Comparison of ENCODE assay signal across 1 cellular context in the genomic region with DNA sequence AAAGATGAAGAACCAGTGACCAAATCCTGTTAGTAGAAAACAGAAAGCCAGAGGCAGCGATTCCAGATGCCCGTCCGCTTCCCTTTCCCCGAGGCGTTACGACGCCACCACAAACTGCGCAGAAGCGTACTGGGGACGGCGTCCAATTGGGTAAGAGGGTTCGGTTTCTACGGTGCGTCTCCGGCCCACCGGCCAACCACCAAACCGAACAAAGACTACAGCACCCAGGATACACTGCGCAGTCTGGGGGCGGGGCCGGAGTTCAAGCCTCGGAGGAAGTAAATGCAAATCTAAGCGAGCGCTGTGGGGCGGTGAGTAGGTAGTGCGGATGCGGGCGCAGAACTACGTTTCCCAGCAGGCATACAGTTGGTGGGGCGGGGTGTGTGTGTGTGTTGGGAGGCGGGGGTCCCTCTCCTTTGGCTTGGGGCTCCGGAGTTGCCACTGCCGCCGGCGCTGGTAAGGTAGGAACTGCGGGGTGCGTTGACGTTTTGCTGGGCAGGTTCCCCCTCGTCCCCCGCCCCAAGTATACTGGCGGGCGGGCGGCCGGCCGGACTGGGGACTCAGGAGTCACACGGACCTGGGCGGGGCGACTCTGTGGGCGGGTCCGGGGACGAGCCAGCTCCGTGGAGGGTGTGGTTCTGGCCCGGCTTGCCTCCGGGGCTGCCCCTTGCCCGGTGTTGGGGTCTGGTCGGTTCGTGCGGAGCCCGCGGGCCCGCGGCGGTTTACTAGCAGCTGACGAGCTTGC.
TF ChIP-seq lines count a peak whose summit lies in the region.

A gene with protein sequence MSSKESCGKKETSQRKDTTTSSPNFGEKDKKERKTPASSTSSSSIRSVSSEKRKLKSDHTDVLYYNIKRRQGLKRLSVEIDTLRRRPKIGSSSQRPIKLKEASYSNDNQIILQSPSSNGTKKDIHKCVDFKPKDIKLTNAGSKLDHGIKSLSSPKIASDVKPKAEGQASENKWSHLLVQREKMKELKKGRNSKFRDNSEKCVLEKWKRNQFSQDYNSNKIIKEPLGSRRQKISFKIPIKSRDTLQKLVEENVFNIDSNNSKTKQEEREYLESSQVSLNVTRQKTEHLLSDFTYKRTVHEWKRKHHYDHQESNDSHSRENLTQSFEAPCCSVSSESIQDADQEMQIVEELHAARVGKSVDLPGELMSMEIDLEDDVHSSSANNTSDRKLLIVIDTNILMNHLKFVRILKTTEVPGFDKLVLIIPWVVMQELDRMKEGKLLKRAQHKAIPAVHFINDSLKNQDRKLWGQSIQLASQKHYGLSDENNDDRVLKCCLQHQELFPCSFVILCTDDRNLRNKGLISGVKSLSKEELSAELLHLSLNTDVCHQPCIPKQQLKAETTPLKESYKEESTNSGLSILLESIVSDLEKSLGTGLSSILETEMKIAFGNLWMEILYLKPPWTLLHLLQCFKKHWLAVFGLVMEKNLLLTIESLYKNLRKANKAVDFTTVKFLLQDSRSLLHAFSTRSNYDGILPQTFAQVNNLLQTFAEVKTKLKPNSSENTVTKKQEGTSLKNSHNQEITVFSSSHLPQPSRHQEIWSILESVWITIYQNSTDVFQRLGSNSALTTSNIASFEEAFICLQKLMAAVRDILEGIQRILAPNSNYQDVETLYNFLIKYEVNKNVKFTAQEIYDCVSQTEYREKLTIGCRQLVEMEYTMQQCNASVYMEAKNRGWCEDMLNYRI (plus strand): TSS at position 314 of the 745 bp plus-strand sequence. CDS start 3,675 bp downstream, outside the sequence.
Gene TRMT1L (minus strand): TSS at position 100 of the 745 bp plus-strand sequence. CDS start 241 bp downstream, outside the sequence.

TF ChIP-seq in K562, 482 proteins besides CTCF, POLR2A, EP300 and RAD21 (continued from another document and continues in another):
- TF ChIP-seq, protein P1, sequence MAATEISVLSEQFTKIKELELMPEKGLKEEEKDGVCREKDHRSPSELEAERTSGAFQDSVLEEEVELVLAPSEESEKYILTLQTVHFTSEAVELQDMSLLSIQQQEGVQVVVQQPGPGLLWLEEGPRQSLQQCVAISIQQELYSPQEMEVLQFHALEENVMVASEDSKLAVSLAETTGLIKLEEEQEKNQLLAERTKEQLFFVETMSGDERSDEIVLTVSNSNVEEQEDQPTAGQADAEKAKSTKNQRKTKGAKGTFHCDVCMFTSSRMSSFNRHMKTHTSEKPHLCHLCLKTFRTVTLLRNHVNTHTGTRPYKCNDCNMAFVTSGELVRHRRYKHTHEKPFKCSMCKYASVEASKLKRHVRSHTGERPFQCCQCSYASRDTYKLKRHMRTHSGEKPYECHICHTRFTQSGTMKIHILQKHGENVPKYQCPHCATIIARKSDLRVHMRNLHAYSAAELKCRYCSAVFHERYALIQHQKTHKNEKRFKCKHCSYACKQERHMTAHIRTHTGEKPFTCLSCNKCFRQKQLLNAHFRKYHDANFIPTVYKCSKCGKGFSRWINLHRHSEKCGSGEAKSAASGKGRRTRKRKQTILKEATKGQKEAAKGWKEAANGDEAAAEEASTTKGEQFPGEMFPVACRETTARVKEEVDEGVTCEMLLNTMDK (IDR thresholded peaks at IDR 0.05; ENCODE audit: borderline replicate concordance, insufficient read depth, low read depth, low read length, poor library complexity, severe bottlenecking): no peak
- peak in 1 of 2 experiments; percentile 54; a peak in 1 of 4 replicates for TF ChIP-seq SRF (CRISPR knock-in tag; IDR thresholded peaks at IDR 0.05)
- peak; percentile 82 for TF ChIP-seq TAF1 (IDR thresholded peaks at IDR 0.05; ENCODE audit: control insufficient read depth, extremely low read depth, insufficient read depth, low read length, severe bottlenecking)
- TF ChIP-seq CBX5 (IDR thresholded peaks at IDR 0.05; ENCODE audit: borderline replicate concordance, low read depth): 0 out of 2 replicates have a peak, but pooled peaks have one; percentile 7
- TF ChIP-seq HINFP (tag; conservative IDR thresholded peaks at IDR 0.05; ENCODE audit: low read depth): no peak
- TF ChIP-seq SMARCB1 (IDR thresholded peaks at IDR 0.05; ENCODE audit: insufficient read length, low read depth): no peak
- TF ChIP-seq, protein P2, sequence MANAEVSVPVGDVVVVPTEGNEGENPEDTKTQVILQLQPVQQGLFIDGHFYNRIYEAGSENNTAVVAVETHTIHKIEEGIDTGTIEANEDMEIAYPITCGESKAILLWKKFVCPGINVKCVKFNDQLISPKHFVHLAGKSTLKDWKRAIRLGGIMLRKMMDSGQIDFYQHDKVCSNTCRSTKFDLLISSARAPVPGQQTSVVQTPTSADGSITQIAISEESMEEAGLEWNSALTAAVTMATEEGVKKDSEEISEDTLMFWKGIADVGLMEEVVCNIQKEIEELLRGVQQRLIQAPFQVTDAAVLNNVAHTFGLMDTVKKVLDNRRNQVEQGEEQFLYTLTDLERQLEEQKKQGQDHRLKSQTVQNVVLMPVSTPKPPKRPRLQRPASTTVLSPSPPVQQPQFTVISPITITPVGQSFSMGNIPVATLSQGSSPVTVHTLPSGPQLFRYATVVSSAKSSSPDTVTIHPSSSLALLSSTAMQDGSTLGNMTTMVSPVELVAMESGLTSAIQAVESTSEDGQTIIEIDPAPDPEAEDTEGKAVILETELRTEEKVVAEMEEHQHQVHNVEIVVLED (CRISPR knock-in tag; IDR thresholded peaks at IDR 0.05): peak; percentile 77; the same call in 1 of the 2 replicates
- TF ChIP-seq CEBPG (CRISPR knock-in tag; IDR thresholded peaks at IDR 0.05): peak; percentile 77
- TF ChIP-seq CEBPG (tag; conservative IDR thresholded peaks at IDR 0.05 in 1 of 2, IDR thresholded peaks at IDR 0.05 in 1 of 2): peak in 1 of 2 experiments; percentile 61; a peak in 2 of 4 replicates
- TF ChIP-seq, protein P3, sequence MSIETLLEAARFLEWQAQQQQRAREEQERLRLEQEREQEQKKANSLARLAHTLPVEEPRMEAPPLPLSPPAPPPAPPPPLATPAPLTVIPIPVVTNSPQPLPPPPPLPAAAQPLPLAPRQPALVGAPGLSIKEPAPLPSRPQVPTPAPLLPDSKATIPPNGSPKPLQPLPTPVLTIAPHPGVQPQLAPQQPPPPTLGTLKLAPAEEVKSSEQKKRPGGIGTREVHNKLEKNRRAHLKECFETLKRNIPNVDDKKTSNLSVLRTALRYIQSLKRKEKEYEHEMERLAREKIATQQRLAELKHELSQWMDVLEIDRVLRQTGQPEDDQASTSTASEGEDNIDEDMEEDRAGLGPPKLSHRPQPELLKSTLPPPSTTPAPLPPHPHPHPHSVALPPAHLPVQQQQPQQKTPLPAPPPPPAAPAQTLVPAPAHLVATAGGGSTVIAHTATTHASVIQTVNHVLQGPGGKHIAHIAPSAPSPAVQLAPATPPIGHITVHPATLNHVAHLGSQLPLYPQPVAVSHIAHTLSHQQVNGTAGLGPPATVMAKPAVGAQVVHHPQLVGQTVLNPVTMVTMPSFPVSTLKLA (conservative IDR thresholded peaks at IDR 0.05): peak; percentile 76 to 89
- TF ChIP-seq NR3C1 (CRISPR knock-in tag; IDR thresholded peaks at IDR 0.05): no peak
- TF ChIP-seq SP2 (IDR thresholded peaks at IDR 0.05; ENCODE audit: extremely low read depth, low read depth, low read length, poor library complexity, severe bottlenecking): no peak
- TF ChIP-seq HEY1 (CRISPR knock-in tag; IDR thresholded peaks at IDR 0.05; ENCODE audit: borderline replicate concordance): no peak
- no peak for TF ChIP-seq TAL1 (IDR thresholded peaks at IDR 0.05)
- TF ChIP-seq, protein P4, sequence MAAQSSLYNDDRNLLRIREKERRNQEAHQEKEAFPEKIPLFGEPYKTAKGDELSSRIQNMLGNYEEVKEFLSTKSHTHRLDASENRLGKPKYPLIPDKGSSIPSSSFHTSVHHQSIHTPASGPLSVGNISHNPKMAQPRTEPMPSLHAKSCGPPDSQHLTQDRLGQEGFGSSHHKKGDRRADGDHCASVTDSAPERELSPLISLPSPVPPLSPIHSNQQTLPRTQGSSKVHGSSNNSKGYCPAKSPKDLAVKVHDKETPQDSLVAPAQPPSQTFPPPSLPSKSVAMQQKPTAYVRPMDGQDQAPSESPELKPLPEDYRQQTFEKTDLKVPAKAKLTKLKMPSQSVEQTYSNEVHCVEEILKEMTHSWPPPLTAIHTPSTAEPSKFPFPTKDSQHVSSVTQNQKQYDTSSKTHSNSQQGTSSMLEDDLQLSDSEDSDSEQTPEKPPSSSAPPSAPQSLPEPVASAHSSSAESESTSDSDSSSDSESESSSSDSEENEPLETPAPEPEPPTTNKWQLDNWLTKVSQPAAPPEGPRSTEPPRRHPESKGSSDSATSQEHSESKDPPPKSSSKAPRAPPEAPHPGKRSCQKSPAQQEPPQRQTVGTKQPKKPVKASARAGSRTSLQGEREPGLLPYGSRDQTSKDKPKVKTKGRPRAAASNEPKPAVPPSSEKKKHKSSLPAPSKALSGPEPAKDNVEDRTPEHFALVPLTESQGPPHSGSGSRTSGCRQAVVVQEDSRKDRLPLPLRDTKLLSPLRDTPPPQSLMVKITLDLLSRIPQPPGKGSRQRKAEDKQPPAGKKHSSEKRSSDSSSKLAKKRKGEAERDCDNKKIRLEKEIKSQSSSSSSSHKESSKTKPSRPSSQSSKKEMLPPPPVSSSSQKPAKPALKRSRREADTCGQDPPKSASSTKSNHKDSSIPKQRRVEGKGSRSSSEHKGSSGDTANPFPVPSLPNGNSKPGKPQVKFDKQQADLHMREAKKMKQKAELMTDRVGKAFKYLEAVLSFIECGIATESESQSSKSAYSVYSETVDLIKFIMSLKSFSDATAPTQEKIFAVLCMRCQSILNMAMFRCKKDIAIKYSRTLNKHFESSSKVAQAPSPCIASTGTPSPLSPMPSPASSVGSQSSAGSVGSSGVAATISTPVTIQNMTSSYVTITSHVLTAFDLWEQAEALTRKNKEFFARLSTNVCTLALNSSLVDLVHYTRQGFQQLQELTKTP (IDR thresholded peaks at IDR 0.05; ENCODE audit: low read depth in 1 of 2, partially characterized antibody in 2 of 2): peak in 1 of 2 experiments; percentile 94
- peak; percentile 58 for TF ChIP-seq CEBPB (tag; IDR thresholded peaks at IDR 0.05)
- TF ChIP-seq SIN3A (IDR thresholded peaks at IDR 0.05; ENCODE audit: borderline replicate concordance in 2 of 2, control insufficient read depth in 1 of 2, low read depth in 2 of 2, low read length in 2 of 2): peak; percentile 52 to 75; a peak in 3 of 4 replicates
- TF ChIP-seq BMI1 (IDR thresholded peaks at IDR 0.05; ENCODE audit: low read length): no peak
- no peak for TF ChIP-seq ATF1 (CRISPR knock-in tag; IDR thresholded peaks at IDR 0.05)
- peak; percentile 91 for TF ChIP-seq ATF1 (tag; IDR thresholded peaks at IDR 0.05)
- no peak for TF ChIP-seq NFIX (CRISPR knock-in tag; IDR thresholded peaks at IDR 0.05; ENCODE audit: low read depth)
- peak; percentile 33; the same call in 1 of the 2 replicates for TF ChIP-seq HBP1 (CRISPR knock-in tag; IDR thresholded peaks at IDR 0.05)
- TF ChIP-seq WHSC1 (IDR thresholded peaks at IDR 0.05; ENCODE audit: low read length): no peak
- TF ChIP-seq, protein P5, sequence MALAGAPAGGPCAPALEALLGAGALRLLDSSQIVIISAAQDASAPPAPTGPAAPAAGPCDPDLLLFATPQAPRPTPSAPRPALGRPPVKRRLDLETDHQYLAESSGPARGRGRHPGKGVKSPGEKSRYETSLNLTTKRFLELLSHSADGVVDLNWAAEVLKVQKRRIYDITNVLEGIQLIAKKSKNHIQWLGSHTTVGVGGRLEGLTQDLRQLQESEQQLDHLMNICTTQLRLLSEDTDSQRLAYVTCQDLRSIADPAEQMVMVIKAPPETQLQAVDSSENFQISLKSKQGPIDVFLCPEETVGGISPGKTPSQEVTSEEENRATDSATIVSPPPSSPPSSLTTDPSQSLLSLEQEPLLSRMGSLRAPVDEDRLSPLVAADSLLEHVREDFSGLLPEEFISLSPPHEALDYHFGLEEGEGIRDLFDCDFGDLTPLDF (CRISPR knock-in tag; IDR thresholded peaks at IDR 0.05): peak; percentile 25; the same call in 1 of the 2 replicates
- TF ChIP-seq ZNF24 (IDR thresholded peaks at IDR 0.05): no peak
- TF ChIP-seq BCOR (IDR thresholded peaks at IDR 0.05): no peak
- TF ChIP-seq, protein P6, sequence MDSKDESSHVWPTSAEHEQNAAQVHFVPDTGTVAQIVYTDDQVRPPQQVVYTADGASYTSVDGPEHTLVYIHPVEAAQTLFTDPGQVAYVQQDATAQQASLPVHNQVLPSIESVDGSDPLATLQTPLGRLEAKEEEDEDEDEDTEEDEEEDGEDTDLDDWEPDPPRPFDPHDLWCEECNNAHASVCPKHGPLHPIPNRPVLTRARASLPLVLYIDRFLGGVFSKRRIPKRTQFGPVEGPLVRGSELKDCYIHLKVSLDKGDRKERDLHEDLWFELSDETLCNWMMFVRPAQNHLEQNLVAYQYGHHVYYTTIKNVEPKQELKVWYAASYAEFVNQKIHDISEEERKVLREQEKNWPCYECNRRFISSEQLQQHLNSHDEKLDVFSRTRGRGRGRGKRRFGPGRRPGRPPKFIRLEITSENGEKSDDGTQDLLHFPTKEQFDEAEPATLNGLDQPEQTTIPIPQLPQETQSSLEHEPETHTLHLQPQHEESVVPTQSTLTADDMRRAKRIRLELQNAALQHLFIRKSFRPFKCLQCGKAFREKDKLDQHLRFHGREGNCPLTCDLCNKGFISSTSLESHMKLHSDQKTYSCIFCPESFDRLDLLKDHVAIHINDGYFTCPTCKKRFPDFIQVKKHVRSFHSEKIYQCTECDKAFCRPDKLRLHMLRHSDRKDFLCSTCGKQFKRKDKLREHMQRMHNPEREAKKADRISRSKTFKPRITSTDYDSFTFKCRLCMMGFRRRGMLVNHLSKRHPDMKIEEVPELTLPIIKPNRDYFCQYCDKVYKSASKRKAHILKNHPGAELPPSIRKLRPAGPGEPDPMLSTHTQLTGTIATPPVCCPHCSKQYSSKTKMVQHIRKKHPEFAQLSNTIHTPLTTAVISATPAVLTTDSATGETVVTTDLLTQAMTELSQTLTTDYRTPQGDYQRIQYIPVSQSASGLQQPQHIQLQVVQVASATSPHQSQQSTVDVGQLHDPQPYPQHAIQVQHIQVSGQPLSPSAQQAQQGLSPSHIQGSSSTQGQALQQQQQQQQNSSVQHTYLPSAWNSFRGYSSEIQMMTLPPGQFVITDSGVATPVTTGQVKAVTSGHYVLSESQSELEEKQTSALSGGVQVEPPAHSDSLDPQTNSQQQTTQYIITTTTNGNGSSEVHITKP (IDR thresholded peaks at IDR 0.05; ENCODE audit: partially characterized antibody): peak; percentile 75
- no peak for TF ChIP-seq RBM22 (IDR thresholded peaks at IDR 0.05; ENCODE audit: low read depth, low read length, poor library complexity, severe bottlenecking)
- TF ChIP-seq PHTF2 (CRISPR knock-in tag; IDR thresholded peaks at IDR 0.05): no peak
- no peak for TF ChIP-seq TEAD2 (tag; IDR thresholded peaks at IDR 0.05)
- 0 out of 2 replicates have a peak, but pooled peaks have one; percentile 10 for TF ChIP-seq DPF2 (IDR thresholded peaks at IDR 0.05)
